Comparison of ENCODE assay signal across 8 cellular contexts in genomic region chr5:141849371-141850182, GRCh38. TPM values are rescaled to one million over a fixed set of nuclear protein-coding genes. Genes with fewer than 3 reads are reported as not detected.
DNase-seq lines count a peak whose midpoint lies in the region; ATAC-seq and TF ChIP-seq lines count a peak whose summit lies in the region.

No MANE protein-coding gene starts in this region.

- POLR2A ChIA-PET in Caco-2 (lab: Charles Lee) = interaction anchor here (0.6 to 1.2 kb wide), 2 partner anchors 29 to 1603 kb away, joined by 4 read pairs; partner anchors contain the start of gene PCDH1

- DNase-seq in Caco-2 (peak; percentile 94 to 95), RKO (ENCODE audit: low spot score) (peak; percentile 81), fibroblast of the aortic adventitia (ENCODE audit: low read depth) (peak; percentile 62), nephron progenitor cell (peak; percentile 83)
- peak; percentile 56 for DNase-seq in activated T-helper 9 cell treated with anti-CD3 and anti-CD28 coated beads, Interleukin-2, amount 50 U/mL, for 16 hours (ENCODE audit: low read depth)

- H3K27me3 ChIP-seq in Caco-2 (replicated peaks; ENCODE audit: control insufficient read depth, insufficient read depth, low read length) (no peaks in the 10 kb centered on the region), HUES64 (ENCODE audit: insufficient read depth, low read length) (no peaks in the 10 kb centered on the region)

- intact Hi-C loops in Caco-2 (cut with micrococcal nuclease; ENCODE audit: unreplicated experiment) = loop anchor here (1.0 to 2.0 kb wide), 3 partner anchors 25 to 30 kb away; no protein-coding TSS in a partner anchor

- H3K4me3 ChIP-seq in Caco-2 (ENCODE audit: low read depth, low read length) = peak overlapping the region; percentile 79
- H3K4me3 ChIP-seq in HUES64 (ENCODE audit: low read length) = peak overlapping the region; percentile 69
- H3K4me3 ChIP-seq in fibroblast of the aortic adventitia (ENCODE audit: low read depth, low read length) = peak overlapping the region; percentile 79

- H3K27ac Mint-ChIP-seq in Caco-2 (ENCODE audit: unreplicated experiment) = peak overlapping the region; percentile 69
- H3K27ac Mint-ChIP-seq in nephron progenitor cell = peak overlapping the region; percentile 72
- H3K27ac Mint-ChIP-seq in stimulated activated naive CD8-positive, alpha-beta T cell treated with anti-CD3 and anti-CD28 coated beads, Interleukin-15, Interleukin-2, amounts not matched to agents 100 ng/mL and 50 ng/mL, for 24 hours = peak overlapping the region; percentile 70

- no peaks in the 10 kb centered on the region for H3K9me3 ChIP-seq in Caco-2
- H3K9me3 ChIP-seq in HUES64 (ENCODE audit: insufficient read depth, low read depth, low read length) = no peaks in the 10 kb centered on the region

- H3K27ac ChIP-seq in HUES64 (ENCODE audit: low read depth, low read length) = peak overlapping the region; percentile 96

- H3K9me3 Mint-ChIP-seq in Caco-2 (ENCODE audit: unreplicated experiment) = no peaks in the 10 kb centered on the region
- H3K9me3 Mint-ChIP-seq in nephron progenitor cell = no peaks in the 10 kb centered on the region
- no peaks in the 10 kb centered on the region for H3K9me3 Mint-ChIP-seq in stimulated activated naive CD8-positive, alpha-beta T cell treated with anti-CD3 and anti-CD28 coated beads, Interleukin-15, Interleukin-2, amounts not matched to agents 100 ng/mL and 50 ng/mL, for 24 hours

- WGBS in HUES64 = under 1% methylated on average over 76 of the region's 76 CpGs

- H3K4me3 Mint-ChIP-seq in Caco-2 (ENCODE audit: unreplicated experiment) = peak overlapping the region; percentile 79
- H3K4me3 Mint-ChIP-seq in nephron progenitor cell = peak overlapping the region; percentile 83
- peak overlapping the region; percentile 83 for H3K4me3 Mint-ChIP-seq in stimulated activated naive CD8-positive, alpha-beta T cell treated with anti-CD3 and anti-CD28 coated beads, Interleukin-15, Interleukin-2, amounts not matched to agents 100 ng/mL and 50 ng/mL, for 24 hours

- peak; percentile 66 for ATAC-seq in GM21367 (IDR thresholded peaks at IDR 0.05; ENCODE audit: unreplicated experiment)

- CTCF ChIA-PET in Caco-2 (lab: Charles Lee) = interaction anchor here (1.0 to 1.2 kb wide), 3 partner anchors 24 to 35 kb away, joined by 3 to 7 read pairs (median 6); no protein-coding TSS in a partner anchor

- no peak for TF ChIP-seq CTCF in Caco-2 (IDR thresholded peaks at IDR 0.05; ENCODE audit: insufficient read depth in 1 of 2, low read depth in 1 of 2, low read length in 1 of 2, severe bottlenecking in 1 of 2, unreplicated experiment in 1 of 2)
- TF ChIP-seq CTCF in fibroblast of the aortic adventitia (IDR thresholded peaks at IDR 0.05; ENCODE audit: insufficient read depth, low read length) = no peak
- no peak for TF ChIP-seq CTCF in nephron progenitor cell (IDR thresholded peaks at IDR 0.05)

- peaks cover 7% of the 10 kb centered on the region for H3K36me3 Mint-ChIP-seq in Caco-2 (ENCODE audit: insufficient read depth, unreplicated experiment)
- no peaks in the 10 kb centered on the region for H3K36me3 Mint-ChIP-seq in nephron progenitor cell (ENCODE audit: low read depth)
- H3K36me3 Mint-ChIP-seq in stimulated activated naive CD8-positive, alpha-beta T cell treated with anti-CD3 and anti-CD28 coated beads, Interleukin-15, Interleukin-2, amounts not matched to agents 100 ng/mL and 50 ng/mL, for 24 hours (ENCODE audit: low read depth) = no peaks in the 10 kb centered on the region

- H3K4me1 ChIP-seq in Caco-2 (peaks cover 30% of the 10 kb centered on the region), HUES64 (ENCODE audit: insufficient read depth, low read length) (peaks cover 45% of the 10 kb centered on the region)

- H3K27me3 Mint-ChIP-seq in Caco-2 (ENCODE audit: insufficient read depth, unreplicated experiment) (no peaks in the 10 kb centered on the region), nephron progenitor cell (ENCODE audit: low read depth, poor library complexity) (peaks cover 2% of the 10 kb centered on the region)
- no peaks in the 10 kb centered on the region for H3K27me3 Mint-ChIP-seq in stimulated activated naive CD8-positive, alpha-beta T cell treated with anti-CD3 and anti-CD28 coated beads, Interleukin-15, Interleukin-2, amounts not matched to agents 100 ng/mL and 50 ng/mL, for 24 hours

- peaks cover 25% of the 10 kb centered on the region for H3K4me1 Mint-ChIP-seq in Caco-2 (ENCODE audit: low read depth, unreplicated experiment)
- H3K4me1 Mint-ChIP-seq in nephron progenitor cell = peaks cover 35% of the 10 kb centered on the region
- peaks cover 23% of the 10 kb centered on the region for H3K4me1 Mint-ChIP-seq in stimulated activated naive CD8-positive, alpha-beta T cell treated with anti-CD3 and anti-CD28 coated beads, Interleukin-15, Interleukin-2, amounts not matched to agents 100 ng/mL and 50 ng/mL, for 24 hours (ENCODE audit: low read depth)

- H3K36me3 ChIP-seq in Caco-2 (ENCODE audit: control insufficient read depth, insufficient read depth, low read length) (no peaks in the 10 kb centered on the region), HUES64 (ENCODE audit: insufficient read depth, low read length) (peaks cover 14% of the 10 kb centered on the region; the same call in 1 of the 2 replicates)

- BruUV-seq in Caco-2 (replicated peaks; lab: Mats Ljungman, UMichigan) = TSS peak; percentile 96

- H3K9ac ChIP-seq in HUES64 (ENCODE audit: low read depth, low read length) = peak overlapping the region; percentile 93

RNA-seq across cellular contexts. Expression of gene PCDH1, which starts 28.6 kb away (rescaled TPM):
- total RNA-seq in Caco-2 (2022) = 1.5 and 1.8 TPM in 2 replicates
- polyA plus RNA-seq in HUES64 (2013, experiment 1 of 2) = 72.2 TPM
- polyA plus RNA-seq in HUES64 (2013, experiment 2 of 2) = 59.3 TPM
- 0.90 and 3.2 TPM in 2 replicates for total RNA-seq in fibroblast of the aortic adventitia (ENCODE audit: low replicate concordance)

Comparison
In these comparisons a context has a peak if more than half of its experiments do, and no peak if none do; other contexts are left out.
1. Peak in every context shown above with its lines: DNase-seq, ATAC-seq, H3K4me3 ChIP-seq and H3K27ac ChIP-seq.